8 cellular contexts compared by ENCODE assay signal in genomic region chr11:102449651-102450570, GRCh38. TPM values are rescaled to one million over a fixed set of nuclear protein-coding genes. Genes with fewer than 3 reads are reported as not detected.
DNase-seq lines count a peak whose midpoint lies in the region; ATAC-seq, FAIRE-seq and TF ChIP-seq lines count a peak whose summit lies in the region.
"Had no signal": no experiment of that assay in that cellular context is flagged by ENCODE, and none has a peak within 500 bp of the region (broad histone marks: within the 10 kb centered on the region; RNA-seq: fewer than 3 reads in every experiment).

No MANE protein-coding gene starts in this region.

- WGBS in smooth muscle cell (ENCODE audit: low lambda C conversion rate), result 82% methylated on average over 7 of the region's 7 CpGs

- dilution Hi-C loops in endothelial cell of umbilical vein (cut with MboI; ENCODE audit: extremely low pct_ligation_motif_present, low sequenced_read_pairs), result no loop called here

- peak overlapping the region; percentile 93 for H3K4me2 ChIP-seq in PC-9
- peak overlapping the region; percentile 93 for H3K4me2 ChIP-seq in endothelial cell of umbilical vein (ENCODE audit: insufficient read depth, low read length)
- H3K4me2 ChIP-seq in smooth muscle cell, result no peak overlapping the region

- peak; percentile 33 for TF ChIP-seq POLR2A in endothelial cell of umbilical vein (IDR thresholded peaks at IDR 0.05; ENCODE audit: low read depth, low read length)

- peak overlapping the region; percentile 88 for H3K4me3 ChIP-seq in PC-9
- peak overlapping the region; percentile 72 to 98 (median 91) for H3K4me3 ChIP-seq in endothelial cell of umbilical vein (replicated peaks in 1 of 3; ENCODE audit: insufficient read depth in 1 of 3, low read depth in 1 of 3, low read length in 3 of 3)
- H3K4me3 ChIP-seq in smooth muscle cell, result peak overlapping the region; percentile 91

- H3K79me2 ChIP-seq in PC-9 (ENCODE audit: low read depth) (peaks cover 81% of the 10 kb centered on the region), endothelial cell of umbilical vein (ENCODE audit: control insufficient read depth, insufficient read depth, low read length) (peaks cover 74% of the 10 kb centered on the region), smooth muscle cell (ENCODE audit: low read depth) (peaks cover 23% of the 10 kb centered on the region)

- peak; percentile 56 for FAIRE-seq in GM19239 (lab: Jason Lieb, UNC)
- FAIRE-seq in endothelial cell of umbilical vein (lab: Jason Lieb, UNC), result no peak
- FAIRE-seq: TTC549 had no signal

- H3K9me3 ChIP-seq in PC-9 (ENCODE audit: insufficient read depth, low read depth) (no peaks in the 10 kb centered on the region), endothelial cell of umbilical vein (replicated peaks; ENCODE audit: control insufficient read depth, insufficient read depth, low read length) (no peaks in the 10 kb centered on the region), smooth muscle cell (replicated peaks; ENCODE audit: low read depth) (no peaks in the 10 kb centered on the region)

- no peaks in the 10 kb centered on the region for H3K9me1 ChIP-seq in endothelial cell of umbilical vein (replicated peaks; ENCODE audit: control insufficient read depth, extremely low read depth, insufficient read depth, low read length)

- intact Hi-C loops in PC-9 (cut with micrococcal nuclease; ENCODE audit: unreplicated experiment) (loop anchor here (2.0 to 5.0 kb wide), 3 partner anchors 45 to 162 kb away; no protein-coding TSS in a partner anchor), endothelial cell of umbilical vein (cut with micrococcal nuclease) (loop anchor here (2.0 to 5.0 kb wide), 3 partner anchors 58 to 337 kb away; no protein-coding TSS in a partner anchor)

- peaks cover 29% of the 10 kb centered on the region for H3F3A ChIP-seq in PC-9 (ENCODE audit: insufficient read depth, low read depth)
- H3F3A ChIP-seq in smooth muscle cell (ENCODE audit: low read depth), result peaks cover 11% of the 10 kb centered on the region

- POLR2A ChIA-PET in PC-9 (lab: Charles Lee; ENCODE audit: unreplicated experiment) (interaction anchor here (0.6 kb wide), 1 partner anchor 102 kb away, joined by 6 read pairs; no protein-coding TSS in a partner anchor), endothelial cell of umbilical vein (lab: Charles Lee) (no interaction called here)

- no peaks in the 10 kb centered on the region for H3K27me3 ChIP-seq in PC-9 (ENCODE audit: insufficient read depth, low read depth)
- no peaks in the 10 kb centered on the region for H3K27me3 ChIP-seq in endothelial cell of umbilical vein (ENCODE audit: control insufficient read depth in 2 of 2, insufficient read depth in 2 of 2, low read length in 2 of 2)
- H3K27me3 ChIP-seq in smooth muscle cell (ENCODE audit: low read depth), result no peaks in the 10 kb centered on the region

- H3K4me1 ChIP-seq in PC-9 (replicated peaks; ENCODE audit: insufficient read depth), result peaks cover 42% of the 10 kb centered on the region
- H3K4me1 ChIP-seq in endothelial cell of umbilical vein (ENCODE audit: control insufficient read depth, extremely low read depth, insufficient read depth, low read length), result peaks cover 60% of the 10 kb centered on the region
- peaks cover 27% of the 10 kb centered on the region for H3K4me1 ChIP-seq in smooth muscle cell (ENCODE audit: low read depth)

- no TSS peak for BruUV-seq in PC-9 (replicated peaks; lab: Mats Ljungman, UMichigan)
- BruUV-seq in endothelial cell of umbilical vein (replicated peaks; lab: Mats Ljungman, UMichigan), result no TSS peak

- H4K20me1 ChIP-seq in PC-9 (ENCODE audit: insufficient read depth) (peaks cover 20% of the 10 kb centered on the region), endothelial cell of umbilical vein (replicated peaks; ENCODE audit: control insufficient read depth, extremely low read depth, insufficient read depth, low read length) (no peaks in the 10 kb centered on the region), smooth muscle cell (ENCODE audit: low read depth) (no peaks in the 10 kb centered on the region)

- CTCF ChIA-PET in PC-9 (lab: Charles Lee), result interaction anchor here (0.6 kb wide), 1 partner anchor 83 kb away, joined by 5 read pairs; no protein-coding TSS in a partner anchor
- CTCF ChIA-PET in endothelial cell of umbilical vein (lab: Charles Lee), result interaction anchor here (0.8 to 2.2 kb wide), 5 partner anchors 35 to 102 kb away, joined by 3 to 16 read pairs (median 3); no protein-coding TSS in a partner anchor

- no peaks in the 10 kb centered on the region for H3K9me2 ChIP-seq in PC-9 (ENCODE audit: insufficient read depth)

- no peak for DNase-seq in GM19239 (ENCODE audit: insufficient read length, low spot score)
- no peak for DNase-seq in PC-9
- DNase-seq in endothelial cell of umbilical vein (ENCODE audit: low read depth, low spot score), result peak; percentile 72
- DNase-seq in smooth muscle cell (lab: John Stamatoyannopoulos, UW; ENCODE audit: unreplicated experiment), result no peak
- no peak for DNase-seq in retina
- DNase-seq in SHP77 (lab: John Stamatoyannopoulos, UW), result no peak

- no peak for TF ChIP-seq CTCF in PC-9 (conservative IDR thresholded peaks at IDR 0.05)
- no peak for TF ChIP-seq CTCF in endothelial cell of umbilical vein (IDR thresholded peaks at IDR 0.05; ENCODE audit: extremely low read depth in 1 of 2, insufficient read depth in 1 of 2, low read depth in 1 of 2, low read length in 2 of 2)
- no peak for TF ChIP-seq CTCF in smooth muscle cell (IDR thresholded peaks at IDR 0.05; ENCODE audit: borderline replicate concordance, insufficient read depth, poor library complexity, severe bottlenecking)

- H3K36me3 ChIP-seq in PC-9 (ENCODE audit: low read depth) (peaks cover 38% of the 10 kb centered on the region), endothelial cell of umbilical vein (ENCODE audit: control insufficient read depth in 2 of 2, extremely low read depth in 1 of 2, insufficient read depth in 2 of 2, low read length in 2 of 2) (peaks cover 0 to 7% of the 10 kb centered on the region in 2 experiments), smooth muscle cell (ENCODE audit: low read depth) (no peaks in the 10 kb centered on the region)

- no peak for ATAC-seq in HG02973 (IDR thresholded peaks at IDR 0.05; ENCODE audit: unreplicated experiment)

- H3K9ac ChIP-seq in endothelial cell of umbilical vein (replicated peaks; ENCODE audit: extremely low read depth, insufficient read depth, low read length) (peak overlapping the region; percentile 14), smooth muscle cell (ENCODE audit: low read depth) (no peak overlapping the region)

- H2AFZ ChIP-seq in PC-9, result no peak overlapping the region
- no peak overlapping the region for H2AFZ ChIP-seq in endothelial cell of umbilical vein (ENCODE audit: low read depth, low read length)
- no peak overlapping the region for H2AFZ ChIP-seq in smooth muscle cell (ENCODE audit: low read depth)

- H3K27ac ChIP-seq in PC-9 (no peak overlapping the region), endothelial cell of umbilical vein (ENCODE audit: insufficient read depth, low read depth, low read length) (peak overlapping the region; percentile 83), smooth muscle cell (ENCODE audit: low read depth) (no peak overlapping the region)

TF ChIP-seq in endothelial cell of umbilical vein, 7 proteins besides CTCF, POLR2A, EP300 and RAD21:
- TF ChIP-seq MAX (IDR thresholded peaks at IDR 0.05; ENCODE audit: insufficient read depth, insufficient read length) (no peak), FOS (IDR thresholded peaks at IDR 0.05; ENCODE audit: borderline replicate concordance, insufficient read depth, low read length) (no peak), JUN (IDR thresholded peaks at IDR 0.05; ENCODE audit: borderline replicate concordance, insufficient read depth, insufficient read length, low read depth) (no peak), GATA2 (IDR thresholded peaks at IDR 0.05; ENCODE audit: insufficient read depth, insufficient read length, low read depth, low read length) (no peak), EZH2 (IDR thresholded peaks at IDR 0.05; ENCODE audit: borderline replicate concordance, low read depth, low read length, severe bottlenecking) (no peak), MYC (IDR thresholded peaks at IDR 0.05; ENCODE audit: low read depth, low read length) (no peak), POLR2AphosphoS5 (IDR thresholded peaks at IDR 0.05; ENCODE audit: insufficient read depth, low read depth, low read length) (no peak)

RNA-seq across cellular contexts. Expression of gene TMEM123, which starts 2.7 kb away (rescaled TPM):
- total RNA-seq in PC-9 (2021) (94.0 and 201 TPM in 2 replicates), endothelial cell of umbilical vein (199 and 257 TPM in 2 replicates), smooth muscle cell (77.6 and 78.8 TPM in 2 replicates)
- polyA plus RNA-seq in endothelial cell of umbilical vein (201 and 312 TPM in 2 replicates), smooth muscle cell (38.8 and 55.8 TPM in 2 replicates)
- 242 and 305 TPM in 2 replicates for polyA plus RNA-seq in endothelial cell of umbilical vein (2011; cell fraction: cytosol; rRNA removed)
- polyA plus RNA-seq in endothelial cell of umbilical vein (2011; cell fraction: nucleus; rRNA removed), result 91.7 and 117 TPM in 2 replicates
- 358 and 382 TPM in 2 replicates for polyA plus RNA-seq in endothelial cell of umbilical vein (2012)
- polyA minus RNA-seq in endothelial cell of umbilical vein, result 498 and 610 TPM in 2 replicates
- 83.6 TPM for polyA minus RNA-seq in endothelial cell of umbilical vein (2011; cell fraction: cytosol; rRNA and poly(A)+ RNA removed)
- 162 and 269 TPM in 2 replicates for polyA minus RNA-seq in endothelial cell of umbilical vein (2011; cell fraction: nucleus; rRNA and poly(A)+ RNA removed)
